In the genomic region with DNA sequence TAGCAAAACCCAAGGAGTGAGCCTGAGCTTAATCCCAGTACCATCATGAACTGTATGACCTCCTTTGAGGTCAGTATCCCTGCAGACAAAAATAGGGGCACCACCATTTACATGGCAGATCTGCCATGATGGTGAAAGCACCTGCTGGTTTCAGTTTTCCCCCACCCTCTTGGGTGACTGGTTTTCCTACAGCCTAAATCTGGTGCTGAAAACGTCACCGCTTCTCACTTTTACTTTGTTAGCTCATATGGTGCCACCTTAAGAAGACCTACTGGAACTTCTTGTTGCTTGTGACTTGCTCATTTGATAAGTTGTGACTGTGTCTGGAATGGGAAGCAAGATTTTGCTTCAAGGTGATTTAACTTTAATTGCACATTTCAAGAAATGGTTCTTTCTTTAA, we compare ENCODE assay signal across 9 cellular contexts.
DNase-seq lines count a peak whose midpoint lies in the region; ATAC-seq and TF ChIP-seq lines count a peak whose summit lies in the region.
"Had no signal": no experiment of that assay in that cellular context is flagged by ENCODE, and none has a peak within 500 bp of the region (broad histone marks: within the 10 kb centered on the region; RNA-seq: fewer than 3 reads in every experiment).

No MANE protein-coding gene starts in this region.

- H3K9me3 Mint-ChIP-seq in activated naive CD8-positive, alpha-beta T cell treated with anti-CD3 and anti-CD28 coated beads, Interleukin-2, amount 50 U/mL, for 24 hours, result peaks cover 8% of the 10 kb centered on the region

- H3K4me3 Mint-ChIP-seq in activated naive CD8-positive, alpha-beta T cell treated with anti-CD3 and anti-CD28 coated beads, Interleukin-2, amount 50 U/mL, for 24 hours, result peak overlapping the region; percentile 85

- POLR2A ChIA-PET in GM10248 (lab: Yijun Ruan, JAX), result interaction anchor here (0.7 kb wide), 1 partner anchor 93 kb away, joined by 4 read pairs; no protein-coding TSS in a partner anchor

- H3K36me3 Mint-ChIP-seq in activated naive CD8-positive, alpha-beta T cell treated with anti-CD3 and anti-CD28 coated beads, Interleukin-2, amount 50 U/mL, for 24 hours (ENCODE audit: low read depth), result peaks cover 49% of the 10 kb centered on the region

- DNase-seq in GM10248 (ENCODE audit: extremely low spot score) (peak; percentile 31), DMS114 treated with DMSO at 0.1 percent for 48 hours (lab: John Stamatoyannopoulos, UW; ENCODE audit: unreplicated experiment) (no peak), MV-4-11 (lab: John Stamatoyannopoulos, UW) (no peak), SW480 (ENCODE audit: low spot score) (no peak)
- peak; percentile 52 for DNase-seq in activated naive CD8-positive, alpha-beta T cell treated with anti-CD3 and anti-CD28 coated beads, Interleukin-2, amount 50 U/mL, for 24 hours
- DNase-seq: DMS53 had no signal

- peak overlapping the region; percentile 61 for H3K27ac Mint-ChIP-seq in activated naive CD8-positive, alpha-beta T cell treated with anti-CD3 and anti-CD28 coated beads, Interleukin-2, amount 50 U/mL, for 24 hours

- no peak for TF ChIP-seq CTCF in GM10248 (IDR thresholded peaks at IDR 0.05; ENCODE audit: control extremely low read depth, extremely low read depth, low read depth, missing control alignments)

- peak; percentile 48 for ATAC-seq in GM21367 (IDR thresholded peaks at IDR 0.05; ENCODE audit: unreplicated experiment)
- peak; percentile 44 for ATAC-seq in HG03469 (IDR thresholded peaks at IDR 0.05; ENCODE audit: unreplicated experiment)
- ATAC-seq in activated naive CD8-positive, alpha-beta T cell treated with anti-CD3 and anti-CD28 coated beads, Interleukin-2, amount 50 U/mL, for 24 hours, result peak; percentile 74
- no peak for ATAC-seq in GM18519 (IDR thresholded peaks at IDR 0.05; ENCODE audit: low FRiP score, unreplicated experiment)

- H3K27me3 Mint-ChIP-seq in activated naive CD8-positive, alpha-beta T cell treated with anti-CD3 and anti-CD28 coated beads, Interleukin-2, amount 50 U/mL, for 24 hours, result no peaks in the 10 kb centered on the region

- peaks cover 76% of the 10 kb centered on the region for H3K4me1 Mint-ChIP-seq in activated naive CD8-positive, alpha-beta T cell treated with anti-CD3 and anti-CD28 coated beads, Interleukin-2, amount 50 U/mL, for 24 hours

- CTCF ChIA-PET in GM10248 (lab: Yijun Ruan, JAX), result interaction anchor here (0.8 to 2.6 kb wide), 6 partner anchors 11 to 267 kb away, joined by 3 to 22 read pairs (median 6); partner anchors contain the start of gene XXYLT1

Comparison
In these comparisons a context has a peak if more than half of its experiments do, and no peak if none do; other contexts are left out.
1. DNase-seq: peak in GM10248 (single experiment) and activated naive CD8-positive, alpha-beta T cell treated with anti-CD3 and anti-CD28 coated beads, Interleukin-2, amount 50 U/mL, for 24 hours (single experiment); none in DMS114 treated with DMSO at 0.1 percent for 48 hours (single experiment), MV-4-11 (single experiment) and SW480 (single experiment).